ENCODE assay signal across 9 cellular contexts in genomic region chr12:55972906-55973597, GRCh38. TPM values are rescaled to one million over a fixed set of nuclear protein-coding genes. Genes with fewer than 3 reads are reported as not detected.
DNase-seq lines count a peak whose midpoint lies in the region; ATAC-seq and TF ChIP-seq lines count a peak whose summit lies in the region.
"Had no signal": no experiment of that assay in that cellular context is flagged by ENCODE, and none has a peak within 500 bp of the region (broad histone marks: within the 10 kb centered on the region; RNA-seq: fewer than 3 reads in every experiment).

No MANE protein-coding gene starts in this region.

- no peaks in the 10 kb centered on the region for H3K27me3 ChIP-seq in CD8-positive, alpha-beta memory T cell (ENCODE audit: insufficient read depth, low read length, poor library complexity, severe bottlenecking)
- H3K27me3 ChIP-seq in MG63, result no peaks in the 10 kb centered on the region
- H3K27me3 ChIP-seq in naive thymus-derived CD4-positive, alpha-beta T cell (ENCODE audit: control insufficient read depth in 2 of 2, insufficient read depth in 2 of 2, low read length in 2 of 2), result no peaks in the 10 kb centered on the region

- no peaks in the 10 kb centered on the region for H3K27me3 Mint-ChIP-seq in CD8-positive, alpha-beta memory T cell
- no peaks in the 10 kb centered on the region for H3K27me3 Mint-ChIP-seq in naive thymus-derived CD4-positive, alpha-beta T cell
- H3K27me3 Mint-ChIP-seq: brain had no signal

- CTCF ChIA-PET in CD8-positive, alpha-beta memory T cell (lab: Charles Lee), result interaction anchor here (0.6 to 2.5 kb wide), 12 partner anchors 10 to 236 kb away, joined by 3 to 21 read pairs (median 4); partner anchors contain the start of genes DGKA, ORMDL2, SARNP and SMARCC2
- CTCF ChIA-PET in naive thymus-derived CD4-positive, alpha-beta T cell (lab: Charles Lee), result interaction anchor here (0.8 to 2.0 kb wide), 7 partner anchors 11 to 664 kb away, joined by 3 to 7 read pairs (median 5); partner anchors contain the start of gene DNAJC14

- ATAC-seq in naive thymus-derived CD4-positive, alpha-beta T cell, result no peak
- no peak for ATAC-seq in HG03175 (IDR thresholded peaks at IDR 0.05; ENCODE audit: unreplicated experiment)

- peaks cover 0 to 17% (median 3%) of the 10 kb centered on the region in 3 donors for H3K36me3 Mint-ChIP-seq in CD8-positive, alpha-beta memory T cell
- H3K36me3 Mint-ChIP-seq in naive thymus-derived CD4-positive, alpha-beta T cell, result peaks cover 0 to 9% (median 0%) of the 10 kb centered on the region in 5 donors

- TF ChIP-seq CTCF in coronary artery (IDR thresholded peaks at IDR 0.05), result no peak

- H3K9me3 Mint-ChIP-seq in CD8-positive, alpha-beta memory T cell, result no peaks in the 10 kb centered on the region
- H3K9me3 Mint-ChIP-seq in naive thymus-derived CD4-positive, alpha-beta T cell, result no peaks in the 10 kb centered on the region
- H3K9me3 Mint-ChIP-seq: brain had no signal

- peak in 2 of 5 donors; percentile 24 to 51 for DNase-seq in CD8-positive, alpha-beta memory T cell
- DNase-seq in MG63, result no peak
- DNase-seq in coronary artery (ENCODE audit: low spot score), result no peak
- DNase-seq in naive thymus-derived CD4-positive, alpha-beta T cell, result peak in 2 of 9 donors; percentile 27 to 29
- no peak for DNase-seq in activated naive CD4-positive, alpha-beta T cell treated with Interleukin-2 at 50 U/mL for 16 hours
- DNase-seq in HK-2 (ENCODE audit: unreplicated experiment), result no peak
- DNase-seq in stimulated activated CD4-positive, alpha-beta T cell treated with anti-CD3 and anti-CD28 coated beads, Interleukin-4, amount 100 ng/mL, for 24 hours, result no peak

- H3K36me3 ChIP-seq in CD8-positive, alpha-beta memory T cell (ENCODE audit: insufficient read depth, low read length), result peaks cover 6% of the 10 kb centered on the region
- peaks cover 41% of the 10 kb centered on the region for H3K36me3 ChIP-seq in MG63
- peaks cover 0 to 4% (median 0%) of the 10 kb centered on the region in 3 experiments for H3K36me3 ChIP-seq in naive thymus-derived CD4-positive, alpha-beta T cell (ENCODE audit: control insufficient read depth in 2 of 3, insufficient read depth in 3 of 3, low read length in 3 of 3)

- no peaks in the 10 kb centered on the region for H3K9me3 ChIP-seq in CD8-positive, alpha-beta memory T cell (ENCODE audit: low read length)
- no peaks in the 10 kb centered on the region for H3K9me3 ChIP-seq in MG63
- no peaks in the 10 kb centered on the region for H3K9me3 ChIP-seq in naive thymus-derived CD4-positive, alpha-beta T cell (ENCODE audit: control insufficient read depth in 2 of 3, low read length in 3 of 3)

- intact Hi-C loops in naive thymus-derived CD4-positive, alpha-beta T cell (cut with micrococcal nuclease), result loop anchor here (1.0 to 10.0 kb wide), 21 partner anchors 16 to 664 kb away; partner anchors contain the start of genes RPS26 (in 2 of the 2), SARNP (in 2 of the 2), ZC3H10 (in 2 of the 2) and CS (in 1 of the 2)

- POLR2A ChIA-PET in CD8-positive, alpha-beta memory T cell (lab: Charles Lee), result interaction anchor here (0.7 to 2.9 kb wide), 22 partner anchors 9 to 293 kb away, joined by 3 to 19 read pairs (median 6); partner anchors contain the start of genes CD63, DGKA, DNAJC14 and ORMDL2
- POLR2A ChIA-PET in naive thymus-derived CD4-positive, alpha-beta T cell (lab: Charles Lee), result interaction anchor here (0.5 to 3.3 kb wide), 41 partner anchors 11 to 673 kb away, joined by 3 to 51 read pairs (median 5); partner anchors contain the start of genes ATP5F1B, BLOC1S1, CNPY2 and DGKA

- peak overlapping the region; percentile 76 for H3K4me3 ChIP-seq in CD8-positive, alpha-beta memory T cell (ENCODE audit: low read length)
- H3K4me3 ChIP-seq in MG63, result peak overlapping the region; percentile 58
- peak overlapping the region; percentile 78 for H3K4me3 ChIP-seq in coronary artery
- H3K4me3 ChIP-seq in naive thymus-derived CD4-positive, alpha-beta T cell (ENCODE audit: low read length), result peak overlapping the region; percentile 78

- H3K4me3 Mint-ChIP-seq in CD8-positive, alpha-beta memory T cell, result no peak overlapping the region
- no peak overlapping the region for H3K4me3 Mint-ChIP-seq in naive thymus-derived CD4-positive, alpha-beta T cell
- H3K4me3 Mint-ChIP-seq: brain had no signal

- H3K27ac ChIP-seq in CD8-positive, alpha-beta memory T cell (ENCODE audit: low read depth, low read length), result peak overlapping the region; percentile 83
- peak overlapping the region; percentile 90 to 97 for H3K27ac ChIP-seq in coronary artery
- peak overlapping the region; percentile 88 for H3K27ac ChIP-seq in naive thymus-derived CD4-positive, alpha-beta T cell (ENCODE audit: low read depth, low read length)

- peaks cover 15 to 24% (median 23%) of the 10 kb centered on the region in 3 donors for H3K4me1 Mint-ChIP-seq in CD8-positive, alpha-beta memory T cell
- H3K4me1 Mint-ChIP-seq in naive thymus-derived CD4-positive, alpha-beta T cell, result peaks cover 15 to 35% (median 24%) of the 10 kb centered on the region in 7 donors

- H3K4me1 ChIP-seq in CD8-positive, alpha-beta memory T cell (ENCODE audit: insufficient read depth, low read length), result peaks cover 36% of the 10 kb centered on the region
- H3K4me1 ChIP-seq in naive thymus-derived CD4-positive, alpha-beta T cell (ENCODE audit: control insufficient read depth in 2 of 2, insufficient read depth in 2 of 2, low read length in 2 of 2), result peaks cover 8 to 23% of the 10 kb centered on the region in 2 donors

- no peak overlapping the region for H3K27ac Mint-ChIP-seq in CD8-positive, alpha-beta memory T cell
- no peak overlapping the region for H3K27ac Mint-ChIP-seq in naive thymus-derived CD4-positive, alpha-beta T cell
- H3K27ac Mint-ChIP-seq: brain had no signal

RNA-seq across cellular contexts. Expression of gene RAB5B, which starts 0.8 kb away (rescaled TPM):
- total RNA-seq in CD8-positive, alpha-beta memory T cell, result 10 to 100 TPM; 36.6 to 38.3 TPM
- polyA plus RNA-seq in CD8-positive, alpha-beta memory T cell, result 68.5 TPM
- 16.5 and 18.6 TPM in 2 replicates for total RNA-seq in MG63 (2014; rRNA removed; shearing (Covaris generic); ENCODE audit: low replicate concordance)
- 100 to 1,000 TPM in 1 of 5 experiments, 10 to 100 TPM in 4; 45.2 to 109 (median 62.7) TPM for total RNA-seq in naive thymus-derived CD4-positive, alpha-beta T cell
- 10 to 100 TPM; 69.6 to 86.7 TPM for polyA plus RNA-seq in naive thymus-derived CD4-positive, alpha-beta T cell

RNA-seq across cellular contexts. Expression of gene CDK2, which starts 6.4 kb away (rescaled TPM):
- total RNA-seq in CD8-positive, alpha-beta memory T cell, result 100 to 1,000 TPM; 117 to 125 TPM
- 8.2 TPM for polyA plus RNA-seq in CD8-positive, alpha-beta memory T cell
- 40.9 and 41.8 TPM in 2 replicates for total RNA-seq in MG63 (2014; rRNA removed; shearing (Covaris generic); ENCODE audit: low replicate concordance)
- 10 to 100 TPM; 19.0 to 77.2 (median 24.1) TPM for total RNA-seq in naive thymus-derived CD4-positive, alpha-beta T cell
- 1 to 10 TPM; 7.0 to 9.6 TPM for polyA plus RNA-seq in naive thymus-derived CD4-positive, alpha-beta T cell

RNA-seq across cellular contexts. Expression of gene PMEL, which starts 7.2 kb away (rescaled TPM):
- under 1 TPM; 0.28 to 0.33 TPM for total RNA-seq in CD8-positive, alpha-beta memory T cell
- not detected for polyA plus RNA-seq in CD8-positive, alpha-beta memory T cell
- total RNA-seq in MG63 (2014; rRNA removed; shearing (Covaris generic); ENCODE audit: low replicate concordance), result 2.0 TPM in 1 of 2 replicates, not detected in the other
- not detected for total RNA-seq in naive thymus-derived CD4-positive, alpha-beta T cell
- polyA plus RNA-seq in naive thymus-derived CD4-positive, alpha-beta T cell, result under 1 TPM; 0.09 to 0.57 TPM

RNA-seq across cellular contexts. Expression of gene SUOX, which starts 24.0 kb away (rescaled TPM):
- 1 to 10 TPM; 2.3 to 2.5 TPM for total RNA-seq in CD8-positive, alpha-beta memory T cell
- 0.90 TPM for polyA plus RNA-seq in CD8-positive, alpha-beta memory T cell
- total RNA-seq in MG63 (2014; rRNA removed; shearing (Covaris generic); ENCODE audit: low replicate concordance), result 9.7 and 23.4 TPM in 2 replicates
- total RNA-seq in naive thymus-derived CD4-positive, alpha-beta T cell, result 10 to 100 TPM in 1 of 5 experiments, 1 to 10 TPM in 4; 1.9 to 10.4 (median 7.1) TPM
- under 1 TPM; 0.14 to 0.21 TPM for polyA plus RNA-seq in naive thymus-derived CD4-positive, alpha-beta T cell

RNA-seq across cellular contexts. Expression of gene DGKA, which starts 42.1 kb away (rescaled TPM):
- total RNA-seq in CD8-positive, alpha-beta memory T cell, result 100 to 1,000 TPM; 221 to 236 TPM
- 234 TPM for polyA plus RNA-seq in CD8-positive, alpha-beta memory T cell
- 2.6 and 2.9 TPM in 2 replicates for total RNA-seq in MG63 (2014; rRNA removed; shearing (Covaris generic); ENCODE audit: low replicate concordance)
- total RNA-seq in naive thymus-derived CD4-positive, alpha-beta T cell, result 1,000 to 10,000 TPM in 3 of 5 experiments, 100 to 1,000 TPM in 2; 705 to 1,507 (median 1,164) TPM
- polyA plus RNA-seq in naive thymus-derived CD4-positive, alpha-beta T cell, result 100 to 1,000 TPM; 259 to 557 TPM
